27 cellular contexts compared by ENCODE assay signal in the genomic region with DNA sequence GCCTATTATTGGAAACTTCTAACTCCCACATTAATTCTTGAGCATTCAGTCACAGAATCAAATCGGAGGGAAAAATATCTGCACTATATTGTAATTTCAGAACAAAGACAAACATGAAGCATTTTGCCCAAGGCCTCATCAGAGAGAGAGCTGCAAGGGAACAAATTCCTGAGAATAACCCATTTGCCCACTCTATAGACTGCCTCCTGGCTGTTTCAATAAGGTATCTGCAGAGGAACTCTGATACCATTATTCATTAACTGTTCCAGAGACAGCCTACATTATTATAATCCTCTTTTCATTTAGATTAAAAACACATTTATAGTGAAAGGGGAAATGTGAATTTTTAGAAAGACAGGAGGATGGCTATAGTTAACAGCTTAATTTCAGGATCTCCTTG.
"Had no signal": no experiment of that assay in that cellular context is flagged by ENCODE, and none has a peak within 500 bp of the region (broad histone marks: within the 10 kb centered on the region; RNA-seq: fewer than 3 reads in every experiment).

No MANE protein-coding gene starts in this region.

- H3K27ac ChIP-seq: adrenal gland, foreskin keratinocyte, heart right ventricle, lower lobe of right lung, neutrophil, ovary, testis, transverse colon had no signal

- DNase-seq: activated CD4-positive, alpha-beta T cell treated with anti-CD3 and anti-CD28 coated beads for 36 hours; activated CD4-positive, CD25-positive, alpha-beta regulatory T cell; activated CD8-positive, alpha-beta T cell treated with anti-CD3 and anti-CD28 coated beads, Interleukin-2, amount 10 ng/mL, durations not matched to agents 7 days and 5 days; activated effector memory CD4-positive, alpha-beta T cell treated with Interleukin-2 at 50 U/mL for 16 hours; activated naive CD4-positive, alpha-beta T cell treated with Interleukin-2 at 50 U/mL for 16 hours; activated T-cell treated with anti-CD3 and anti-CD28 coated beads for 4 hours; activated T-cell treated with anti-CD3 and anti-CD28 coated beads, Interleukin-2, amount 50 U/mL, for 72 hours; adrenal gland; aorta; central memory CD4-positive, alpha-beta T cell; foreskin keratinocyte; heart right ventricle; kidney glomerular epithelial cell; lower lobe of right lung; mesenchymal stem cell; mucosa of descending colon; ovary; retina; SK-N-SH; stimulated activated CD4-positive, alpha-beta T cell treated with anti-CD3 and anti-CD28 coated beads, Interleukin-2, amount 100 ng/mL, for 48 hours; stimulated activated naive CD8-positive, alpha-beta T cell treated with anti-CD3 and anti-CD28 coated beads, Interleukin-15, Interleukin-2, amounts not matched to agents 100 U/mL and 50 U/mL, for 24 hours; T-helper 2 cell; testis; transverse colon had no signal

- H3K4me2 ChIP-seq: SK-N-SH had no signal

- H3K4me1 ChIP-seq: adrenal gland, foreskin keratinocyte, heart right ventricle, lower lobe of right lung, testis, transverse colon had no signal

- H3K9me2 ChIP-seq: SK-N-SH had no signal

- H3K9me3 ChIP-seq: adrenal gland, heart right ventricle, lower lobe of right lung, mucosa of descending colon, neutrophil, ovary, SK-N-SH, testis, transverse colon had no signal

- H3K4me3 ChIP-seq: adrenal gland, heart right ventricle, lower lobe of right lung, mucosa of descending colon, ovary, testis, transverse colon had no signal

- ATAC-seq: activated CD4-positive, alpha-beta T cell treated with anti-CD3 and anti-CD28 coated beads for 36 hours; activated CD8-positive, alpha-beta T cell treated with anti-CD3 and anti-CD28 coated beads, Interleukin-2, amount 10 ng/mL, durations not matched to agents 7 days and 5 days; activated T-cell treated with anti-CD3 and anti-CD28 coated beads, Interleukin-2, amount 50 U/mL, for 72 hours; esophagus mucosa; foreskin keratinocyte; heart right ventricle; left lobe of liver; lower lobe of right lung; mucosa of descending colon; stimulated activated naive CD8-positive, alpha-beta T cell treated with anti-CD3 and anti-CD28 coated beads, Interleukin-15, Interleukin-2, amounts not matched to agents 100 U/mL and 50 U/mL, for 24 hours had no signal

- H3K9ac ChIP-seq: SK-N-SH had no signal

- H3K27me3 ChIP-seq: adrenal gland, foreskin keratinocyte, heart right ventricle, neutrophil, ovary, testis, transverse colon had no signal

- H3K36me3 ChIP-seq: adrenal gland, heart right ventricle, lower lobe of right lung, neutrophil, ovary, transverse colon had no signal
